ENCODE assay signal across 26 cellular contexts in the genomic region with DNA sequence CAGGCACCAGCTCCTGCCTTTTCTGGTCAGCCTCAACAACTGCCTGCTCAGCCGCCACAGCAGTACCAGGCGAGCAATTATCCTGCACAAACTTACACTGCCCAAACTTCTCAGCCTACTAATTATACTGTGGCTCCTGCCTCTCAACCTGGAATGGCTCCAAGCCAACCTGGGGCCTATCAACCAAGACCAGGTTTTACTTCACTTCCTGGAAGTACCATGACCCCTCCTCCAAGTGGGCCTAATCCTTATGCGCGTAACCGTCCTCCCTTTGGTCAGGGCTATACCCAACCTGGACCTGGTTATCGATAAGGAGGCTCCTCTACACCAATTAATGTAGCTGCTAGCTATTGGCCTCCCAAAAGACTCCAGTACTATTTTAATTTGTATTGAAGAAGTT.
"Had no signal": no experiment of that assay in that cellular context is flagged by ENCODE, and none has a peak within 500 bp of the region (broad histone marks: within the 10 kb centered on the region; RNA-seq: fewer than 3 reads in every experiment).

No MANE protein-coding gene starts in this region.

- H3K4me1 Mint-ChIP-seq: activated CD4-positive, alpha-beta T cell treated with anti-CD3 and anti-CD28 coated beads for 36 hours; activated CD8-positive, alpha-beta memory T cell treated with anti-CD3 and anti-CD28 coated beads, Interleukin-2, amount 10 ng/mL, durations not matched to agents 7 days and 5 days; naive thymus-derived CD4-positive, alpha-beta T cell; neural crest cell had no signal

- H3K79me2 ChIP-seq: parathyroid adenoma had no signal

- H3K4me3 Mint-ChIP-seq: activated CD4-positive, alpha-beta T cell treated with anti-CD3 and anti-CD28 coated beads for 36 hours; activated CD8-positive, alpha-beta memory T cell treated with anti-CD3 and anti-CD28 coated beads, Interleukin-2, amount 10 ng/mL, durations not matched to agents 7 days and 5 days; activated CD8-positive, alpha-beta T cell treated with anti-CD3 and anti-CD28 coated beads, Interleukin-2, amount 10 ng/mL, durations not matched to agents 7 days and 5 days; activated naive CD8-positive, alpha-beta T cell; naive thymus-derived CD4-positive, alpha-beta T cell; neural crest cell had no signal

- H2AFZ ChIP-seq: parathyroid adenoma had no signal

- H3K27ac ChIP-seq: body of pancreas, colonic mucosa, epithelial cell of prostate, gastrocnemius medialis, left ventricle myocardium inferior, parathyroid adenoma, testis, transverse colon had no signal

- H3K27me3 ChIP-seq: body of pancreas, colonic mucosa, gastrocnemius medialis, testis, transverse colon had no signal

- H3K9me3 Mint-ChIP-seq: naive thymus-derived CD4-positive, alpha-beta T cell; neural crest cell had no signal

- H3K4me1 ChIP-seq: body of pancreas, colonic mucosa, testis, transverse colon had no signal

- H3K27me3 Mint-ChIP-seq: activated CD4-positive, alpha-beta T cell treated with anti-CD3 and anti-CD28 coated beads for 36 hours; activated CD8-positive, alpha-beta memory T cell treated with anti-CD3 and anti-CD28 coated beads, Interleukin-2, amount 10 ng/mL, durations not matched to agents 7 days and 5 days; activated naive CD8-positive, alpha-beta T cell; naive thymus-derived CD4-positive, alpha-beta T cell had no signal

- H3K9me3 ChIP-seq: body of pancreas, colonic mucosa, gastrocnemius medialis, left ventricle myocardium inferior, testis, transverse colon had no signal

- H3K27ac Mint-ChIP-seq: activated CD4-positive, alpha-beta T cell treated with anti-CD3 and anti-CD28 coated beads for 36 hours; activated CD8-positive, alpha-beta memory T cell treated with anti-CD3 and anti-CD28 coated beads, Interleukin-2, amount 10 ng/mL, durations not matched to agents 7 days and 5 days; activated CD8-positive, alpha-beta T cell treated with anti-CD3 and anti-CD28 coated beads, Interleukin-2, amount 10 ng/mL, durations not matched to agents 7 days and 5 days; activated naive CD8-positive, alpha-beta T cell had no signal

- DNase-seq: activated CD4-positive, alpha-beta T cell treated with anti-CD3 and anti-CD28 coated beads for 36 hours; activated CD4-positive, CD25-positive, alpha-beta regulatory T cell; activated CD8-positive, alpha-beta memory T cell treated with anti-CD3 and anti-CD28 coated beads, Interleukin-2, amount 10 ng/mL, durations not matched to agents 7 days and 5 days; activated CD8-positive, alpha-beta T cell treated with anti-CD3 and anti-CD28 coated beads, Interleukin-2, amount 10 ng/mL, durations not matched to agents 7 days and 5 days; activated naive CD4-positive, alpha-beta T cell; activated T-cell treated with anti-CD3 and anti-CD28 coated beads, Interleukin-2, amount 50 U/mL, for 48 hours; aorta; body of pancreas; cerebellar nuclear complex; colonic mucosa; effector CD8-positive, alpha-beta T cell; gastrocnemius medialis; glutamatergic neuron; left ventricle myocardium inferior; naive thymus-derived CD4-positive, alpha-beta T cell; occipital lobe; right cardiac atrium; stimulated activated CD4-positive, alpha-beta T cell treated with anti-CD3 and anti-CD28 coated beads, Interleukin-2, amount 100 ng/mL, for 48 hours; stimulated activated naive CD8-positive, alpha-beta T cell treated with anti-CD3 and anti-CD28 coated beads, Interleukin-15, Interleukin-2, amounts not matched to agents 100 U/mL and 50 U/mL, for 24 hours; T-helper 2 cell; testis; transverse colon had no signal

- H3K9ac ChIP-seq: parathyroid adenoma had no signal

- H3K4me3 ChIP-seq: body of pancreas, colonic mucosa, gastrocnemius medialis, left ventricle myocardium inferior, testis, transverse colon had no signal

- ATAC-seq: activated CD4-positive, alpha-beta T cell treated with anti-CD3 and anti-CD28 coated beads for 36 hours; activated CD8-positive, alpha-beta memory T cell treated with anti-CD3 and anti-CD28 coated beads, Interleukin-2, amount 10 ng/mL, durations not matched to agents 7 days and 5 days; activated CD8-positive, alpha-beta T cell treated with anti-CD3 and anti-CD28 coated beads, Interleukin-2, amount 10 ng/mL, durations not matched to agents 7 days and 5 days; body of pancreas; gastrocnemius medialis; naive thymus-derived CD4-positive, alpha-beta T cell; right cardiac atrium; stimulated activated naive CD8-positive, alpha-beta T cell treated with anti-CD3 and anti-CD28 coated beads, Interleukin-15, Interleukin-2, amounts not matched to agents 100 U/mL and 50 U/mL, for 24 hours had no signal

- H3K36me3 ChIP-seq: colonic mucosa had no signal
